14 cellular contexts compared by ENCODE assay signal in the genomic region with DNA sequence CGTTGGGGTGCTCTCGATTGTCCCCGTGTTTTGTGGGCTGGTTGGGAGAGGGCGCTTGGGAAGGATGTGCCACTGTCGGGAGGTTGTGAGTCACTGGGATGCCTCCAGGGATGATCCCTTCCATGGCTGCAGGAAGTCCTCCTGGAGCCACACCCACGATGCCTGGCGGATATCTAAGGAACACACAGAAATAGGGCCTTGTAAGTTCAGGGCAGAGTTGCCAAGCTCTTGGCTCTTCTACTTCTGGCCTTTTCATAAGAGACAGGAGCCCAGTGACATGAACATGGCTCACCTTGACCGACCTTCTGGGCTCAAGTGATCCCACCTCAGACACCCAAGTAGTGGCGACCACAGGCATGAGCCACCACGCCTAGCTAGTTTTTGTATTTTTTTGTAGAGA. TPM values are rescaled to one million over a fixed set of nuclear protein-coding genes. Genes with fewer than 3 reads are reported as not detected.
A peak's percentile ranks its signal among the peaks of the same experiment; 100 is the strongest.
DNase-seq lines count a peak whose midpoint lies in the region; ATAC-seq and TF ChIP-seq lines count a peak whose summit lies in the region.
"Had no signal": no experiment of that assay in that cellular context is flagged by ENCODE, and none has a peak within 500 bp of the region (broad histone marks: within the 10 kb centered on the region; RNA-seq: fewer than 3 reads in every experiment).

No MANE protein-coding gene starts in this region.

- H3K4me1 ChIP-seq in BLaER1 = peaks cover 30% of the 10 kb centered on the region
- H3K4me1 ChIP-seq in endodermal cell (ENCODE audit: control insufficient read depth, insufficient read depth, low read length) = no peaks in the 10 kb centered on the region

- no peaks in the 10 kb centered on the region for H3K27me3 ChIP-seq in BLaER1
- H3K27me3 ChIP-seq in endodermal cell (ENCODE audit: control insufficient read depth, insufficient read depth, low read length, poor library complexity, severe bottlenecking) = no peaks in the 10 kb centered on the region
- H3K27me3 ChIP-seq: right lobe of liver, testis had no signal

- ATAC-seq in natural killer cell treated with Interleukin-12 subunit alpha and Interleukin-12 subunit beta and Interleukin-15 and Interleukin-18, amount 100 ng/mL, for 72 hours = no peak
- no peak for ATAC-seq in esophagus mucosa
- ATAC-seq: right lobe of liver had no signal

- peak overlapping the region; percentile 73 for H3K27ac Mint-ChIP-seq in endodermal cell
- peak overlapping the region; percentile 46 to 81 for H3K27ac Mint-ChIP-seq in natural killer cell treated with Interleukin-12 subunit alpha and Interleukin-12 subunit beta and Interleukin-15 and Interleukin-18, amount 100 ng/mL, for 72 hours
- H3K27ac Mint-ChIP-seq in T-helper 2 cell treated with Interferon-gamma antibody and Interleukin-4, amounts not matched to agents 5 μg/mL and 100 μg/mL, for 36 hours = no peak overlapping the region

- no peak for TF ChIP-seq CTCF in endodermal cell (conservative IDR thresholded peaks at IDR 0.05)

- H3K4me2 ChIP-seq in BLaER1 = peak overlapping the region; percentile 43

- H3K9me3 ChIP-seq in BLaER1 (no peaks in the 10 kb centered on the region), endodermal cell (ENCODE audit: control insufficient read depth, low read length) (no peaks in the 10 kb centered on the region)
- H3K9me3 ChIP-seq: right lobe of liver, testis had no signal

- no peak overlapping the region for H3K27ac ChIP-seq in BLaER1
- no peak overlapping the region for H3K27ac ChIP-seq in endodermal cell (ENCODE audit: low read depth, low read length)

- WGBS in endodermal cell (ENCODE audit: insufficient coverage in 1 of 2, insufficient read length in 1 of 2), 2 experiments = 92 to 96% methylated on average over 4 to 10 of the region's 10 CpGs

- H3K36me3 Mint-ChIP-seq in endodermal cell (ENCODE audit: low read depth) = peaks cover 85% of the 10 kb centered on the region
- peaks cover 14% of the 10 kb centered on the region for H3K36me3 Mint-ChIP-seq in natural killer cell treated with Interleukin-12 subunit alpha and Interleukin-12 subunit beta and Interleukin-15 and Interleukin-18, amount 100 ng/mL, for 72 hours
- peaks cover 10% of the 10 kb centered on the region for H3K36me3 Mint-ChIP-seq in T-helper 2 cell treated with Interferon-gamma antibody and Interleukin-4, amounts not matched to agents 5 μg/mL and 100 μg/mL, for 36 hours (ENCODE audit: low read depth)

- H3K9ac ChIP-seq in BLaER1 = no peak overlapping the region
- no peak overlapping the region for H3K9ac ChIP-seq in endodermal cell (ENCODE audit: extremely low read depth, low read length, poor library complexity, severe bottlenecking)

- H3K4me3 ChIP-seq in BLaER1 (no peak overlapping the region), endodermal cell (ENCODE audit: low read length) (no peak overlapping the region)
- H3K4me3 ChIP-seq: right lobe of liver, testis had no signal

- no peaks in the 10 kb centered on the region for H3K4me1 Mint-ChIP-seq in endodermal cell
- peaks cover 6 to 9% of the 10 kb centered on the region in 2 donors for H3K4me1 Mint-ChIP-seq in natural killer cell treated with Interleukin-12 subunit alpha and Interleukin-12 subunit beta and Interleukin-15 and Interleukin-18, amount 100 ng/mL, for 72 hours (ENCODE audit: low read depth in 2 of 2)
- H3K4me1 Mint-ChIP-seq in T-helper 2 cell treated with Interferon-gamma antibody and Interleukin-4, amounts not matched to agents 5 μg/mL and 100 μg/mL, for 36 hours (ENCODE audit: low read depth) = no peaks in the 10 kb centered on the region

- DNase-seq in HCEC 1CT = peak; percentile 0
- DNase-seq in endodermal cell = no peak
- no peak for DNase-seq in natural killer cell treated with Interleukin-12 subunit alpha and Interleukin-12 subunit beta and Interleukin-15 and Interleukin-18, amount 100 ng/mL, for 72 hours (ENCODE audit: low spot score)
- DNase-seq in T-helper 2 cell treated with Interferon-gamma antibody and Interleukin-4, amounts not matched to agents 5 μg/mL and 100 μg/mL, for 36 hours (ENCODE audit: low spot score) = no peak
- no peak for DNase-seq in stimulated activated CD4-positive, alpha-beta T cell treated with anti-CD3 and anti-CD28 coated beads, Interleukin-1b, Interleukin-23, amount 100 ng/mL, for 48 hours
- DNase-seq: C1 segment of cervical spinal cord; effector memory CD4-positive, alpha-beta T cell; mesendoderm; NCI-H2107; NCI-H69; testis had no signal

- H3K9me3 Mint-ChIP-seq in endodermal cell = no peaks in the 10 kb centered on the region
- no peaks in the 10 kb centered on the region for H3K9me3 Mint-ChIP-seq in natural killer cell treated with Interleukin-12 subunit alpha and Interleukin-12 subunit beta and Interleukin-15 and Interleukin-18, amount 100 ng/mL, for 72 hours
- no peaks in the 10 kb centered on the region for H3K9me3 Mint-ChIP-seq in T-helper 2 cell treated with Interferon-gamma antibody and Interleukin-4, amounts not matched to agents 5 μg/mL and 100 μg/mL, for 36 hours

- peaks cover 89% of the 10 kb centered on the region for H4K20me1 ChIP-seq in BLaER1

- H3K4me3 Mint-ChIP-seq in endodermal cell = no peak overlapping the region
- no peak overlapping the region for H3K4me3 Mint-ChIP-seq in natural killer cell treated with Interleukin-12 subunit alpha and Interleukin-12 subunit beta and Interleukin-15 and Interleukin-18, amount 100 ng/mL, for 72 hours
- H3K4me3 Mint-ChIP-seq in T-helper 2 cell treated with Interferon-gamma antibody and Interleukin-4, amounts not matched to agents 5 μg/mL and 100 μg/mL, for 36 hours = no peak overlapping the region

- H3K36me3 ChIP-seq in BLaER1 = peaks cover 90% of the 10 kb centered on the region
- peaks cover 78% of the 10 kb centered on the region for H3K36me3 ChIP-seq in endodermal cell (ENCODE audit: control insufficient read depth, insufficient read depth, low read length)

- no peaks in the 10 kb centered on the region for H3K27me3 Mint-ChIP-seq in endodermal cell (ENCODE audit: insufficient read depth)
- H3K27me3 Mint-ChIP-seq in natural killer cell treated with Interleukin-12 subunit alpha and Interleukin-12 subunit beta and Interleukin-15 and Interleukin-18, amount 100 ng/mL, for 72 hours = no peaks in the 10 kb centered on the region
- no peaks in the 10 kb centered on the region for H3K27me3 Mint-ChIP-seq in T-helper 2 cell treated with Interferon-gamma antibody and Interleukin-4, amounts not matched to agents 5 μg/mL and 100 μg/mL, for 36 hours (ENCODE audit: low read depth)

RNA-seq across cellular contexts. Expression of a gene that starts 47.6 kb away (rescaled TPM):
- total RNA-seq in endodermal cell = 10 to 100 TPM; 26.0 to 26.9 TPM
- polyA plus RNA-seq in endodermal cell (2013, experiment 1 of 2) = 21.1 TPM
- polyA plus RNA-seq in endodermal cell (2013, experiment 2 of 2) = 19.0 TPM
- 10 to 100 TPM; 13.0 to 16.6 TPM for total RNA-seq in natural killer cell treated with Interleukin-12 subunit alpha and Interleukin-12 subunit beta and Interleukin-15 and Interleukin-18, amount 100 ng/mL, for 72 hours
- total RNA-seq in esophagus mucosa = 14.2 TPM
